ENCODE assay signal across 13 cellular contexts in genomic region chr1:10745383-10745782, GRCh38.
"Had no signal": no experiment of that assay in that cellular context is flagged by ENCODE, and none has a peak within 500 bp of the region (broad histone marks: within the 10 kb centered on the region; RNA-seq: fewer than 3 reads in every experiment).

No MANE protein-coding gene starts in this region.

- H3K27ac Mint-ChIP-seq: activated CD8-positive, alpha-beta memory T cell treated with anti-CD3 and anti-CD28 coated beads, Interleukin-2, amount 10 ng/mL, durations not matched to agents 7 days and 5 days; activated naive CD8-positive, alpha-beta T cell treated with anti-CD3 and anti-CD28 coated beads for 36 hours; memory B cell; natural killer cell had no signal

- H3K4me3 ChIP-seq: stomach, tibial artery had no signal

- H3K9me3 Mint-ChIP-seq: activated naive CD8-positive, alpha-beta T cell treated with anti-CD3 and anti-CD28 coated beads for 36 hours; activated T-cell treated with anti-CD3 and anti-CD28 coated beads, Interleukin-2, amount 50 U/mL, for 4 hours; memory B cell; natural killer cell had no signal

- DNase-seq: activated CD4-positive, alpha-beta T cell treated with anti-CD3 and anti-CD28 coated beads, Interleukin-2, amount 50 U/mL, for 48 hours; activated CD4-positive, CD25-positive, alpha-beta regulatory T cell treated with anti-CD3 and anti-CD28 coated beads, Interleukin-2, amount 50 U/mL, for 72 hours; activated CD8-positive, alpha-beta memory T cell treated with anti-CD3 and anti-CD28 coated beads, Interleukin-2, amount 10 ng/mL, durations not matched to agents 7 days and 5 days; activated gamma-delta T cell treated with Interleukin-2 at 50 U/mL for 16 hours; activated naive CD8-positive, alpha-beta T cell treated with anti-CD3 and anti-CD28 coated beads for 36 hours; activated T-cell treated with anti-CD3 and anti-CD28 coated beads, Interleukin-2, amount 50 U/mL, for 4 hours; foreskin melanocyte; natural killer cell; stimulated activated CD4-positive, alpha-beta T cell treated with anti-CD3 and anti-CD28 coated beads, Interleukin-15, amount 100 ng/mL, for 24 hours; stimulated activated CD4-positive, alpha-beta T cell treated with anti-CD3 and anti-CD28 coated beads, Interleukin-4, amount 100 ng/mL, for 4 hours; stomach; tibial artery had no signal

- H3K4me3 Mint-ChIP-seq: activated CD8-positive, alpha-beta memory T cell treated with anti-CD3 and anti-CD28 coated beads, Interleukin-2, amount 10 ng/mL, durations not matched to agents 7 days and 5 days; activated naive CD8-positive, alpha-beta T cell treated with anti-CD3 and anti-CD28 coated beads for 36 hours; activated T-cell treated with anti-CD3 and anti-CD28 coated beads, Interleukin-2, amount 50 U/mL, for 4 hours; memory B cell; natural killer cell had no signal

- H3K27me3 Mint-ChIP-seq: activated naive CD8-positive, alpha-beta T cell treated with anti-CD3 and anti-CD28 coated beads for 36 hours had no signal

- ATAC-seq: activated CD8-positive, alpha-beta memory T cell treated with anti-CD3 and anti-CD28 coated beads, Interleukin-2, amount 10 ng/mL, durations not matched to agents 7 days and 5 days; activated T-cell treated with anti-CD3 and anti-CD28 coated beads, Interleukin-2, amount 50 U/mL, for 4 hours; natural killer cell had no signal

- H3K27ac ChIP-seq: tibial artery had no signal

- H3K4me1 Mint-ChIP-seq: activated CD8-positive, alpha-beta memory T cell treated with anti-CD3 and anti-CD28 coated beads, Interleukin-2, amount 10 ng/mL, durations not matched to agents 7 days and 5 days; activated naive CD8-positive, alpha-beta T cell treated with anti-CD3 and anti-CD28 coated beads for 36 hours; memory B cell; natural killer cell had no signal

- H3K9me3 ChIP-seq: stomach, tibial artery had no signal

- H3K4me1 ChIP-seq: tibial artery had no signal

- H3K27me3 ChIP-seq: stomach, tibial artery had no signal

- H3K36me3 ChIP-seq: tibial artery had no signal

- H3K36me3 Mint-ChIP-seq: activated CD8-positive, alpha-beta memory T cell treated with anti-CD3 and anti-CD28 coated beads, Interleukin-2, amount 10 ng/mL, durations not matched to agents 7 days and 5 days; activated naive CD8-positive, alpha-beta T cell treated with anti-CD3 and anti-CD28 coated beads for 36 hours; memory B cell; natural killer cell had no signal
